Comparison of ENCODE assay signal across 16 cellular contexts in genomic region chr12:60335765-60336164, GRCh38.
DNase-seq lines count a peak whose midpoint lies in the region; ATAC-seq and TF ChIP-seq lines count a peak whose summit lies in the region.
"Had no signal": no experiment of that assay in that cellular context is flagged by ENCODE, and none has a peak within 500 bp of the region (broad histone marks: within the 10 kb centered on the region; RNA-seq: fewer than 3 reads in every experiment).

No MANE protein-coding gene starts in this region.

- CTCF ChIA-PET in activated CD4-positive, alpha-beta memory T cell treated with anti-CD3 and anti-CD28 coated beads for 36 hours (lab: Charles Lee) = no interaction called here

- H3K27ac Mint-ChIP-seq in activated CD4-positive, alpha-beta memory T cell treated with anti-CD3 and anti-CD28 coated beads for 36 hours = no peak overlapping the region
- H3K27ac Mint-ChIP-seq: activated naive CD4-positive, alpha-beta T cell treated with anti-CD3 and anti-CD28 coated beads, Interleukin-2, amount 10 ng/mL, durations not matched to agents 7 days and 5 days; stimulated activated effector memory CD8-positive, alpha-beta T cell treated with anti-CD3 and anti-CD28 coated beads, Interleukin-12 subunit alpha, Interleukin-12 subunit beta, amount 100 ng/mL, for 72 hours had no signal

- no peak overlapping the region for H3K4me3 Mint-ChIP-seq in activated CD4-positive, alpha-beta memory T cell treated with anti-CD3 and anti-CD28 coated beads for 36 hours
- H3K4me3 Mint-ChIP-seq: activated naive CD4-positive, alpha-beta T cell treated with anti-CD3 and anti-CD28 coated beads, Interleukin-2, amount 10 ng/mL, durations not matched to agents 7 days and 5 days; stimulated activated effector memory CD8-positive, alpha-beta T cell treated with anti-CD3 and anti-CD28 coated beads, Interleukin-12 subunit alpha, Interleukin-12 subunit beta, amount 100 ng/mL, for 72 hours had no signal

- peaks cover 9% of the 10 kb centered on the region for H3K4me1 ChIP-seq in GM23248 (ENCODE audit: insufficient read depth)
- peaks cover 33% of the 10 kb centered on the region for H3K4me1 ChIP-seq in SJSA1 (replicated peaks)
- H3K4me1 ChIP-seq: lower lobe of right lung, pancreas had no signal

- POLR2A ChIA-PET in activated CD4-positive, alpha-beta memory T cell treated with anti-CD3 and anti-CD28 coated beads for 36 hours (lab: Charles Lee) = no interaction called here

- H2AFZ ChIP-seq in GM23248 = peak overlapping the region; percentile 29; the same call in 1 of the 2 replicates

- H3K27me3 Mint-ChIP-seq in activated CD4-positive, alpha-beta memory T cell treated with anti-CD3 and anti-CD28 coated beads for 36 hours = no peaks in the 10 kb centered on the region
- H3K27me3 Mint-ChIP-seq: activated naive CD4-positive, alpha-beta T cell treated with anti-CD3 and anti-CD28 coated beads, Interleukin-2, amount 10 ng/mL, durations not matched to agents 7 days and 5 days had no signal

- in situ Hi-C loops in GM23248 (cut with MboI) = no loop called here

- intact Hi-C loops in activated CD4-positive, alpha-beta memory T cell treated with anti-CD3 and anti-CD28 coated beads for 36 hours (cut with micrococcal nuclease) = no loop called here

- H3K9me3 ChIP-seq in GM23248 (ENCODE audit: low read depth) (no peaks in the 10 kb centered on the region), SJSA1 (replicated peaks) (no peaks in the 10 kb centered on the region)
- H3K9me3 ChIP-seq: lower lobe of right lung, pancreas had no signal

- H3F3A ChIP-seq in GM23248 (ENCODE audit: insufficient read depth) = no peaks in the 10 kb centered on the region

- peak overlapping the region; percentile 30 for H3K4me2 ChIP-seq in GM23248 (ENCODE audit: unreplicated experiment)

- DNase-seq in A172 (ENCODE audit: low spot score) (peak; percentile 39), GM23248 (peak; percentile 58), SJSA1 (ENCODE audit: low read depth in 1 of 2, low spot score in 2 of 2) (peak in 1 of 2 experiments; percentile 34), fibroblast of villous mesenchyme (ENCODE audit: low read depth) (peak; percentile 43), UCSD-AML1 (lab: John Stamatoyannopoulos, UW; ENCODE audit: unreplicated experiment) (no peak)
- no peak for DNase-seq in activated CD4-positive, alpha-beta memory T cell treated with anti-CD3 and anti-CD28 coated beads for 36 hours
- DNase-seq: activated naive CD4-positive, alpha-beta T cell treated with anti-CD3 and anti-CD28 coated beads, Interleukin-2, amount 10 ng/mL, durations not matched to agents 7 days and 5 days; GF-D8; Kasumi-1; lower lobe of right lung; NCI-H2171; pancreas; stimulated activated CD4-positive, alpha-beta T cell treated with anti-CD3 and anti-CD28 coated beads, Interleukin-1b, Interleukin-23, amount 100 ng/mL, for 48 hours had no signal

- H3K79me2 ChIP-seq in GM23248 (ENCODE audit: insufficient read depth) = no peaks in the 10 kb centered on the region

- H3K9me3 Mint-ChIP-seq in activated CD4-positive, alpha-beta memory T cell treated with anti-CD3 and anti-CD28 coated beads for 36 hours = peaks cover 3% of the 10 kb centered on the region

- no peak overlapping the region for H3K27ac ChIP-seq in GM23248
- H3K27ac ChIP-seq in SJSA1 = peak overlapping the region; percentile 12
- H3K27ac ChIP-seq: lower lobe of right lung, pancreas had no signal

- no peak for TF ChIP-seq CTCF in fibroblast of villous mesenchyme (IDR thresholded peaks at IDR 0.05; ENCODE audit: insufficient read depth, low read depth, low read length)

- no peaks in the 10 kb centered on the region for H3K36me3 Mint-ChIP-seq in activated CD4-positive, alpha-beta memory T cell treated with anti-CD3 and anti-CD28 coated beads for 36 hours
- H3K36me3 Mint-ChIP-seq: activated naive CD4-positive, alpha-beta T cell treated with anti-CD3 and anti-CD28 coated beads, Interleukin-2, amount 10 ng/mL, durations not matched to agents 7 days and 5 days; stimulated activated effector memory CD8-positive, alpha-beta T cell treated with anti-CD3 and anti-CD28 coated beads, Interleukin-12 subunit alpha, Interleukin-12 subunit beta, amount 100 ng/mL, for 72 hours had no signal

- no peaks in the 10 kb centered on the region for H3K9me2 ChIP-seq in GM23248 (ENCODE audit: insufficient read depth)

- H3K27me3 ChIP-seq in GM23248 (replicated peaks; ENCODE audit: insufficient read depth) = no peaks in the 10 kb centered on the region
- H3K27me3 ChIP-seq in SJSA1 (replicated peaks) = no peaks in the 10 kb centered on the region
- H3K27me3 ChIP-seq: pancreas had no signal

- no peak overlapping the region for H3K9ac ChIP-seq in GM23248

- ATAC-seq in GM19328 (IDR thresholded peaks at IDR 0.05; ENCODE audit: unreplicated experiment) (no peak), HG03135 (IDR thresholded peaks at IDR 0.05; ENCODE audit: unreplicated experiment) (no peak)
- ATAC-seq: lower lobe of right lung; pancreas; stimulated activated effector memory CD8-positive, alpha-beta T cell treated with anti-CD3 and anti-CD28 coated beads, Interleukin-12 subunit alpha, Interleukin-12 subunit beta, amount 100 ng/mL, for 72 hours had no signal

- H4K20me1 ChIP-seq in GM23248 (ENCODE audit: insufficient read depth) = no peaks in the 10 kb centered on the region

- H3K36me3 ChIP-seq in GM23248 (ENCODE audit: low read depth) (no peaks in the 10 kb centered on the region), SJSA1 (no peaks in the 10 kb centered on the region)
- H3K36me3 ChIP-seq: lower lobe of right lung, pancreas had no signal

- H3K4me3 ChIP-seq in GM23248 (no peak overlapping the region), SJSA1 (no peak overlapping the region), fibroblast of villous mesenchyme (ENCODE audit: low read depth, low read length) (no peak overlapping the region)
- H3K4me3 ChIP-seq: lower lobe of right lung, pancreas had no signal

- no peaks in the 10 kb centered on the region for H3K4me1 Mint-ChIP-seq in activated CD4-positive, alpha-beta memory T cell treated with anti-CD3 and anti-CD28 coated beads for 36 hours (ENCODE audit: low read depth)
- H3K4me1 Mint-ChIP-seq: activated naive CD4-positive, alpha-beta T cell treated with anti-CD3 and anti-CD28 coated beads, Interleukin-2, amount 10 ng/mL, durations not matched to agents 7 days and 5 days; stimulated activated effector memory CD8-positive, alpha-beta T cell treated with anti-CD3 and anti-CD28 coated beads, Interleukin-12 subunit alpha, Interleukin-12 subunit beta, amount 100 ng/mL, for 72 hours had no signal

Comparison
In these comparisons a context has a peak if more than half of its experiments do, and no peak if none do; other contexts are left out.
1. DNase-seq: peak in A172 (single experiment), GM23248 (single experiment) and fibroblast of villous mesenchyme (single experiment); none in activated CD4-positive, alpha-beta memory T cell treated with anti-CD3 and anti-CD28 coated beads for 36 hours (single experiment) and UCSD-AML1 (single experiment).